18 cellular contexts compared by ENCODE assay signal in the genomic region with DNA sequence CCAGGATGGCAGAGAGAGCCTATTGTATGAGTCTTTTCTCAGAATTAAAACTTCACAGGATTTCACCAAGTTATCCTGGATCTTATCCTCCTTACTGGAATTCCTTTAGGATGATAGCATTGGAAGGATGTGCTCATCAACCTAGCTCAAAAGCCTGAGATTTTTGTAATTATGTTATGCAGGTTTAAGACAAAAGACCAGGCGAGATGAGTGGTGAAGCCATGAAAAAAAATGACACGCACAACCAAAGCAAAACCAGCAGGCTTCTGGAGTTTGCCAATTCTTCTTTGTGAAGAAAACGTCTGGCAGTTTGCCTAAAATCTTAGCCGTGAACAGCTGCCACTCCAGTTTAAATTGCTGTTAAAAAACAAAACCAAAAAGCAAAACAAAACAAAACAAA.
A peak's percentile ranks its signal among the peaks of the same experiment; 100 is the strongest.
DNase-seq lines count a peak whose midpoint lies in the region; ATAC-seq lines count a peak whose summit lies in the region.
"Had no signal": no experiment of that assay in that cellular context is flagged by ENCODE, and none has a peak within 500 bp of the region (broad histone marks: within the 10 kb centered on the region; RNA-seq: fewer than 3 reads in every experiment).

No MANE protein-coding gene starts in this region.

- intact Hi-C loops in posterior cingulate gyrus (cut with DNase I), result no loop called here

- DNase-seq in A172 (ENCODE audit: low spot score) (peak; percentile 30), LHCN-M2 (ENCODE audit: low read depth) (peak; percentile 75), NCI-H748 treated with DMSO at 0.1 percent for 48 hours (lab: John Stamatoyannopoulos, UW) (peak; percentile 47), posterior cingulate gyrus (no peak)
- no peak for DNase-seq in stimulated activated naive CD4-positive, alpha-beta T cell treated with Interleukin-2 at 50 U/mL for 16 hours (lab: John Stamatoyannopoulos, UW)
- DNase-seq in stimulated activated naive CD8-positive, alpha-beta T cell treated with anti-CD3 and anti-CD28 coated beads, Interleukin-15, Interleukin-2, amounts not matched to agents 100 U/mL and 50 U/mL, for 24 hours, result no peak
- DNase-seq in activated CD4-positive, alpha-beta T cell treated with anti-CD3 and anti-CD28 coated beads for 48 hours, result no peak
- DNase-seq: activated CD8-positive, alpha-beta memory T cell treated with anti-CD3 and anti-CD28 coated beads for 24 hours; activated gamma-delta T cell; Calu3; kidney glomerular epithelial cell; naive B cell; retina; stimulated activated CD4-positive, alpha-beta T cell treated with anti-CD3 and anti-CD28 coated beads, Interleukin-2, amount 100 ng/mL, for 48 hours had no signal

- H3K4me1 ChIP-seq in muscle layer of colon (ENCODE audit: insufficient read depth, low read length), result peaks cover 33% of the 10 kb centered on the region

- peak overlapping the region; percentile 45 for H3K27ac ChIP-seq in muscle layer of colon (ENCODE audit: low read depth, low read length)
- H3K27ac ChIP-seq: esophagus muscularis mucosa, VCaP had no signal

- H3K4me3 ChIP-seq in muscle layer of colon (ENCODE audit: low read depth in 1 of 2, low read length in 2 of 2), result peak overlapping the region in 1 of 2 donors; percentile 46
- H3K4me3 ChIP-seq: esophagus muscularis mucosa had no signal

- no peak overlapping the region for H3K9ac ChIP-seq in muscle layer of colon (ENCODE audit: low read length)

- H3K36me3 ChIP-seq in muscle layer of colon (ENCODE audit: insufficient read depth, low read length), result no peaks in the 10 kb centered on the region
- H3K36me3 ChIP-seq: esophagus muscularis mucosa had no signal

- no peaks in the 10 kb centered on the region for H3K9me3 ChIP-seq in muscle layer of colon (ENCODE audit: low read length)
- H3K9me3 ChIP-seq: esophagus muscularis mucosa had no signal

- no peak for ATAC-seq in stimulated activated naive CD8-positive, alpha-beta T cell treated with anti-CD3 and anti-CD28 coated beads, Interleukin-15, Interleukin-2, amounts not matched to agents 100 U/mL and 50 U/mL, for 24 hours
- ATAC-seq: HepG2 had no signal

- no peaks in the 10 kb centered on the region for H3K27me3 ChIP-seq in muscle layer of colon (ENCODE audit: control insufficient read depth in 1 of 2, insufficient read depth in 2 of 2, low read length in 2 of 2)
- H3K27me3 ChIP-seq: esophagus muscularis mucosa had no signal

Comparison
In these comparisons a context has a peak if more than half of its experiments do, and no peak if none do; other contexts are left out.
1. DNase-seq: peak in A172 (single experiment), LHCN-M2 (single experiment) and NCI-H748 treated with DMSO at 0.1 percent for 48 hours (single experiment); none in stimulated activated naive CD4-positive, alpha-beta T cell treated with Interleukin-2 at 50 U/mL for 16 hours (single experiment), stimulated activated naive CD8-positive, alpha-beta T cell treated with anti-CD3 and anti-CD28 coated beads, Interleukin-15, Interleukin-2, amounts not matched to agents 100 U/mL and 50 U/mL, for 24 hours (single experiment), posterior cingulate gyrus (0 of 10) and activated CD4-positive, alpha-beta T cell treated with anti-CD3 and anti-CD28 coated beads for 48 hours (single experiment).